In the genomic region with DNA sequence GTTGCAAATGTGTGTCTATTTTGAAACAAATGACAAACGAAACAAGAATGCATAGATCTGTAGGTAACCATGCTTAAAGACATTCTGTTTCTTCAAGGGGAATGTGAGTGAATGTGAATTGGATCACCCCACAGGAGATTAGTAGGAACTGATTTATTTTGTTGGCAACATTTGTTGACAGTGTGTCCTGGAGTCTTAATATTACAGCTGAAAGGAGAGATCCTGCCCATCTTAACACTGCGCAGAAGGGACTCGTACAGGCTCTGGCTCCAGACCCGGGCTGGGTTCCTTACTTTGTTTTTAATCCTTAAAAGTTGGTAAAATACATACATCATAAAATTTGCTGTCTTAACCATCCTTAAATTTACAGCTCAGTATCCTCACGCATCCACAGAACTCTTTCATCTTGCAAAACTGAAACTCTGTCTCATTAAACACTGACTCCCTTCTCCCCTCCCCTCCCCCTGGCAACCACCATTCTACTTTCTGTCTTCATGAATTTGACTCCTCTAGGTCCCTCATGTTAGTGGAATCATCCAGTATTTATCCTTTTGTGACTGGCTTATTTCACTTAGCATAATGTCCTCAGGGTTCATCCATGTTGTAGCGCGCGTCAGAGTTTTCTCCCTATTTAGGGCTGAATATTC, we compare ENCODE assay signal across 15 cellular contexts.
DNase-seq lines count a peak whose midpoint lies in the region; ATAC-seq, FAIRE-seq and TF ChIP-seq lines count a peak whose summit lies in the region.
"Had no signal": no experiment of that assay in that cellular context is flagged by ENCODE, and none has a peak within 500 bp of the region (broad histone marks: within the 10 kb centered on the region; RNA-seq: fewer than 3 reads in every experiment).

No MANE protein-coding gene starts in this region.

- in situ Hi-C loops in GM12878 (cut with MboI): no loop called here

- no peaks in the 10 kb centered on the region for H3F3A ChIP-seq in neural cell (ENCODE audit: insufficient read depth, low read length, poor library complexity, severe bottlenecking)

- POLR2A ChIA-PET in GM12878 (lab: Charles Lee): interaction anchor here (1.2 kb wide), 1 partner anchor 17 kb away, joined by 4 read pairs; no protein-coding TSS in a partner anchor

- no peak for FAIRE-seq in GM12878 (lab: Jason Lieb, UNC)
- FAIRE-seq: small intestine had no signal

- intact Hi-C loops in GM12878 (cut with micrococcal nuclease; ENCODE audit: unreplicated experiment): no loop called here
- intact Hi-C loops in vagina (cut with DNase I): no loop called here

- DNase-seq in EH (ENCODE audit: low read depth): peak; percentile 84
- peak; percentile 73 for DNase-seq in HS-5 (ENCODE audit: low read depth)
- DNase-seq in GM12878 (ENCODE audit: low read depth, low spot score): no peak
- DNase-seq in vagina (ENCODE audit: extremely low spot score in 2 of 2): no peak
- no peak for DNase-seq in NK-92 treated with Interleukin-12 subunit alpha and Interleukin-12 subunit beta, amount 100 ng/mL, for 24 hours (lab: John Stamatoyannopoulos, UW)
- DNase-seq in NCI-H1417 (lab: John Stamatoyannopoulos, UW): no peak
- DNase-seq: activated CD4-positive, alpha-beta T cell treated with anti-CD3 and anti-CD28 coated beads for 1 hour; DMS 273 treated with DMSO at 0.1 percent for 48 hours; H7; naive thymus-derived CD8-positive, alpha-beta T cell; NCI-H1436 treated with DMSO at 0.1 percent for 48 hours; NCI-H748 treated with DMSO at 0.1 percent for 48 hours had no signal

- H3K36me3 ChIP-seq in GM12878 (ENCODE audit: control insufficient read depth in 2 of 2, insufficient read depth in 2 of 2, low read length in 1 of 2): peaks cover 0 to 3% of the 10 kb centered on the region in 2 experiments; a peak in 3 of 4 replicates
- no peaks in the 10 kb centered on the region for H3K36me3 ChIP-seq in neural cell (ENCODE audit: insufficient read depth, low read length)
- H3K36me3 ChIP-seq in vagina: no peaks in the 10 kb centered on the region
- H3K36me3 ChIP-seq: tibial artery had no signal

- SMC1A ChIA-PET in GM12878 (lab: Charles Lee; ENCODE audit: uncharacterized antibody, unreplicated experiment): interaction anchor here (1.0 to 2.1 kb wide), 4 partner anchors 9 to 69 kb away, joined by 3 to 7 read pairs (median 5); no protein-coding TSS in a partner anchor

- no peak overlapping the region for H3K27ac ChIP-seq in GM12878 (ENCODE audit: control insufficient read depth, insufficient read depth)
- peak overlapping the region; percentile 67 for H3K27ac ChIP-seq in neural cell (ENCODE audit: low read length)
- no peak overlapping the region for H3K27ac ChIP-seq in vagina
- H3K27ac ChIP-seq: tibial artery had no signal

- no peaks in the 10 kb centered on the region for H3K9me2 ChIP-seq in neural cell (ENCODE audit: insufficient read depth, low read length)

- TF ChIP-seq CTCF in GM12878 (IDR thresholded peaks at IDR 0.05 in 2 of 3, conservative IDR thresholded peaks at IDR 0.05 in 1 of 3; ENCODE audit: control insufficient read depth in 2 of 3, extremely low read depth in 1 of 3, insufficient read depth in 1 of 3, low read depth in 3 of 3, low read length in 3 of 3) (no peak), neural cell (IDR thresholded peaks at IDR 0.05; ENCODE audit: poor library complexity, severe bottlenecking) (no peak), vagina (IDR thresholded peaks at IDR 0.05) (no peak)

- H3K79me2 ChIP-seq in GM12878 (ENCODE audit: control insufficient read depth, insufficient read depth, low read length) (peaks cover 4% of the 10 kb centered on the region), neural cell (replicated peaks; ENCODE audit: insufficient read depth, low read length) (peaks cover 13% of the 10 kb centered on the region)

- H2AFZ ChIP-seq in GM12878 (ENCODE audit: control insufficient read depth, low read depth, low read length) (no peak overlapping the region), neural cell (ENCODE audit: low read depth, low read length) (no peak overlapping the region)

- no peak for TF ChIP-seq EP300 in GM12878 (IDR thresholded peaks at IDR 0.05; ENCODE audit: borderline replicate concordance in 1 of 2, control insufficient read depth in 1 of 2, low read depth in 2 of 2, low read length in 2 of 2)
- TF ChIP-seq EP300 in neural cell (conservative IDR thresholded peaks at IDR 0.05; ENCODE audit: poor library complexity, severe bottlenecking): no peak

- H3K4me2 ChIP-seq in GM12878 (ENCODE audit: control insufficient read depth, insufficient read depth) (no peak overlapping the region), neural cell (ENCODE audit: low read length) (peak overlapping the region; percentile 54)

- no peak overlapping the region for H3K4me3 ChIP-seq in GM12878
- H3K4me3 ChIP-seq in neural cell (ENCODE audit: low read length): peak overlapping the region; percentile 56
- H3K4me3 ChIP-seq in vagina: no peak overlapping the region
- H3K4me3 ChIP-seq: tibial artery had no signal

- no peak overlapping the region for H3K9ac ChIP-seq in GM12878 (ENCODE audit: control insufficient read depth, insufficient read depth, low read length)
- H3K9ac ChIP-seq in neural cell (ENCODE audit: low read length): peak overlapping the region; percentile 43

- no peak for TF ChIP-seq RAD21 in GM12878 (IDR thresholded peaks at IDR 0.05; ENCODE audit: insufficient read depth, low read depth, low read length)
- no peak for TF ChIP-seq RAD21 in neural cell (conservative IDR thresholded peaks at IDR 0.05)

- H3K9me3 ChIP-seq in GM12878 (replicated peaks; ENCODE audit: control insufficient read depth, insufficient read depth, low read length) (no peaks in the 10 kb centered on the region), neural cell (ENCODE audit: low read length) (no peaks in the 10 kb centered on the region), vagina (no peaks in the 10 kb centered on the region)
- H3K9me3 ChIP-seq: tibial artery had no signal

- TF ChIP-seq POLR2A in GM12878 (IDR thresholded peaks at IDR 0.05; ENCODE audit: low read depth, low read length) (no peak), vagina (IDR thresholded peaks at IDR 0.05) (no peak)

- RAD21 ChIA-PET in GM12878 (lab: Charles Lee; ENCODE audit: unreplicated experiment): interaction anchor here (1.0 to 1.1 kb wide), 3 partner anchors 8 to 31 kb away, joined by 3 read pairs; no protein-coding TSS in a partner anchor

- H3K27me3 ChIP-seq in GM12878 (replicated peaks in 1 of 2; ENCODE audit: control insufficient read depth in 2 of 2, insufficient read depth in 2 of 2, low read length in 1 of 2) (no peaks in the 10 kb centered on the region), neural cell (ENCODE audit: insufficient read depth, low read depth, low read length) (no peaks in the 10 kb centered on the region), vagina (no peaks in the 10 kb centered on the region)
- H3K27me3 ChIP-seq: tibial artery had no signal

- peak; percentile 52; the same call in 2 of the 3 replicates for ATAC-seq in GM12878
- ATAC-seq: naive thymus-derived CD8-positive, alpha-beta T cell had no signal

- CTCF ChIA-PET in GM12878 (lab: Yijun Ruan, JAX): interaction anchor here (0.9 to 1.8 kb wide), 4 partner anchors 8 to 18 kb away, joined by 3 to 5 read pairs (median 3); no protein-coding TSS in a partner anchor

- no TSS peak for BruUV-seq in GM12878 (replicated peaks; lab: Mats Ljungman, UMichigan)

- H4K20me1 ChIP-seq in GM12878 (ENCODE audit: control insufficient read depth, insufficient read depth) (no peaks in the 10 kb centered on the region), neural cell (ENCODE audit: insufficient read depth) (no peaks in the 10 kb centered on the region)

- 91% methylated on average over 8 of the region's 8 CpGs for WGBS in GM12878 (ENCODE audit: insufficient coverage, insufficient replicate concordance, low lambda C conversion rate, missing lambda C conversion rate)

- peaks cover 15% of the 10 kb centered on the region for H3K4me1 ChIP-seq in GM12878 (ENCODE audit: control insufficient read depth, insufficient read depth, low read length)
- peaks cover 21% of the 10 kb centered on the region for H3K4me1 ChIP-seq in vagina

TF ChIP-seq in GM12878, 131 proteins besides CTCF, POLR2A, EP300 and RAD21 (continues in another document):
- no peak for TF ChIP-seq ZNF622 (IDR thresholded peaks at IDR 0.05)

TF ChIP-seq in neural cell, 6 proteins besides CTCF, POLR2A, EP300 and RAD21:
- TF ChIP-seq, protein P1, sequence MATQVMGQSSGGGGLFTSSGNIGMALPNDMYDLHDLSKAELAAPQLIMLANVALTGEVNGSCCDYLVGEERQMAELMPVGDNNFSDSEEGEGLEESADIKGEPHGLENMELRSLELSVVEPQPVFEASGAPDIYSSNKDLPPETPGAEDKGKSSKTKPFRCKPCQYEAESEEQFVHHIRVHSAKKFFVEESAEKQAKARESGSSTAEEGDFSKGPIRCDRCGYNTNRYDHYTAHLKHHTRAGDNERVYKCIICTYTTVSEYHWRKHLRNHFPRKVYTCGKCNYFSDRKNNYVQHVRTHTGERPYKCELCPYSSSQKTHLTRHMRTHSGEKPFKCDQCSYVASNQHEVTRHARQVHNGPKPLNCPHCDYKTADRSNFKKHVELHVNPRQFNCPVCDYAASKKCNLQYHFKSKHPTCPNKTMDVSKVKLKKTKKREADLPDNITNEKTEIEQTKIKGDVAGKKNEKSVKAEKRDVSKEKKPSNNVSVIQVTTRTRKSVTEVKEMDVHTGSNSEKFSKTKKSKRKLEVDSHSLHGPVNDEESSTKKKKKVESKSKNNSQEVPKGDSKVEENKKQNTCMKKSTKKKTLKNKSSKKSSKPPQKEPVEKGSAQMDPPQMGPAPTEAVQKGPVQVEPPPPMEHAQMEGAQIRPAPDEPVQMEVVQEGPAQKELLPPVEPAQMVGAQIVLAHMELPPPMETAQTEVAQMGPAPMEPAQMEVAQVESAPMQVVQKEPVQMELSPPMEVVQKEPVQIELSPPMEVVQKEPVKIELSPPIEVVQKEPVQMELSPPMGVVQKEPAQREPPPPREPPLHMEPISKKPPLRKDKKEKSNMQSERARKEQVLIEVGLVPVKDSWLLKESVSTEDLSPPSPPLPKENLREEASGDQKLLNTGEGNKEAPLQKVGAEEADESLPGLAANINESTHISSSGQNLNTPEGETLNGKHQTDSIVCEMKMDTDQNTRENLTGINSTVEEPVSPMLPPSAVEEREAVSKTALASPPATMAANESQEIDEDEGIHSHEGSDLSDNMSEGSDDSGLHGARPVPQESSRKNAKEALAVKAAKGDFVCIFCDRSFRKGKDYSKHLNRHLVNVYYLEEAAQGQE (IDR thresholded peaks at IDR 0.05; ENCODE audit: borderline replicate concordance): no peak
- TF ChIP-seq EZH2 (IDR thresholded peaks at IDR 0.05; ENCODE audit: borderline replicate concordance, insufficient read depth, low read length, poor library complexity, severe bottlenecking) (no peak), TAF1 (IDR thresholded peaks at IDR 0.05; ENCODE audit: low read depth) (no peak), POLR2AphosphoS5 (IDR thresholded peaks at IDR 0.05) (no peak), MXI1 (conservative IDR thresholded peaks at IDR 0.05; ENCODE audit: poor library complexity, severe bottlenecking) (no peak), SMC3 (conservative IDR thresholded peaks at IDR 0.05; ENCODE audit: poor library complexity) (no peak)

Comparison
In these comparisons a context has a peak if more than half of its experiments do, and no peak if none do; other contexts are left out.
1. DNase-seq: peak in EH (single experiment) and HS-5 (single experiment); none in GM12878 (single experiment), vagina (0 of 2), NK-92 treated with Interleukin-12 subunit alpha and Interleukin-12 subunit beta, amount 100 ng/mL, for 24 hours (single experiment) and NCI-H1417 (0 of 3).